In genomic region chr1:225182701-225183100, GRCh38 we compare ENCODE assay signal across 29 cellular contexts.
"Had no signal": no experiment of that assay in that cellular context is flagged by ENCODE, and none has a peak within 500 bp of the region (broad histone marks: within the 10 kb centered on the region; RNA-seq: fewer than 3 reads in every experiment).

No MANE protein-coding gene starts in this region.

- H3K27ac ChIP-seq: neutrophil, ovary, parathyroid adenoma, psoas muscle, right lobe of liver, sigmoid colon, skin epidermis, spleen, suprapubic skin, testis, tibial artery, transverse colon, upper lobe of right lung, uterus had no signal

- H2AFZ ChIP-seq: parathyroid adenoma had no signal

- H3K9me3 ChIP-seq: ovary, suprapubic skin, testis, uterus had no signal

- ATAC-seq: naive thymus-derived CD8-positive, alpha-beta T cell; natural killer cell treated with Interleukin-12 subunit alpha and Interleukin-12 subunit beta and Interleukin-15 and Interleukin-18, amount 100 ng/mL, for 72 hours; psoas muscle; right cardiac atrium; right lobe of liver; stimulated activated memory B cell treated with anti-CD40 and anti-IgM and Interleukin-4, amounts not matched to agents 10 μg/mL and 1 μg/mL and 100 μg/mL, for 72 hours; upper lobe of right lung had no signal

- H3K27me3 ChIP-seq: neutrophil, ovary, right lobe of liver, sigmoid colon, spleen, suprapubic skin, testis, tibial artery, transverse colon, upper lobe of right lung, uterus had no signal

- H3K79me2 ChIP-seq: parathyroid adenoma had no signal

- H3K9ac ChIP-seq: parathyroid adenoma had no signal

- DNase-seq: naive B cell; naive thymus-derived CD8-positive, alpha-beta T cell; nephron progenitor cell; nucleus accumbens; ovary; psoas muscle; right cardiac atrium; right lobe of liver; sigmoid colon; spleen; stimulated activated CD4-positive, alpha-beta T cell treated with anti-CD3 and anti-CD28 coated beads, Interleukin-12 subunit alpha, Interleukin-12 subunit beta, amount 100 ng/mL, for 4 hours; stimulated activated CD4-positive, alpha-beta T cell treated with anti-CD3 and anti-CD28 coated beads, Interleukin-1b, Interleukin-23, amount 100 ng/mL, for 48 hours; stimulated activated CD4-positive, alpha-beta T cell treated with anti-CD3 and anti-CD28 coated beads, Interleukin-4, amount 100 ng/mL, for 1 hour; stimulated activated CD4-positive, alpha-beta T cell treated with anti-CD3 and anti-CD28 coated beads, Interleukin-4, amount 100 ng/mL, for 4 hours; stimulated activated CD8-positive, alpha-beta memory T cell treated with anti-CD3 and anti-CD28 coated beads, Interleukin-4, amount 100 ng/mL, for 48 hours; stimulated activated naive CD4-positive, alpha-beta T cell; substantia nigra; testis; tibial artery; transverse colon; upper lobe of right lung; uterus had no signal

- H3K4me1 ChIP-seq: parathyroid adenoma, psoas muscle, right lobe of liver, sigmoid colon, spleen, suprapubic skin, testis, tibial artery, transverse colon, upper lobe of right lung, uterus had no signal

- H3K4me3 ChIP-seq: ovary, psoas muscle, right lobe of liver, sigmoid colon, skin epidermis, smooth muscle cell, spleen, suprapubic skin, testis, tibial artery, transverse colon, upper lobe of right lung, uterus had no signal

- H3K4me2 ChIP-seq: smooth muscle cell had no signal

- H3K36me3 ChIP-seq: neutrophil, ovary, right lobe of liver, sigmoid colon, spleen, suprapubic skin, tibial artery, transverse colon, upper lobe of right lung, uterus had no signal
